13 cellular contexts compared by ENCODE assay signal in genomic region chr3:129888739-129889138, GRCh38. TPM values are rescaled to one million over a fixed set of nuclear protein-coding genes. Genes with fewer than 3 reads are reported as not detected.
DNase-seq lines count a peak whose midpoint lies in the region; ATAC-seq and TF ChIP-seq lines count a peak whose summit lies in the region.
"Had no signal": no experiment of that assay in that cellular context is flagged by ENCODE, and none has a peak within 500 bp of the region (broad histone marks: within the 10 kb centered on the region; RNA-seq: fewer than 3 reads in every experiment).

No MANE protein-coding gene starts in this region.

- ATAC-seq in CD4-positive, alpha-beta T cell (ENCODE audit: poor library complexity) = no peak
- no peak for ATAC-seq in sciatic nerve
- ATAC-seq: activated T-cell treated with anti-CD3 and anti-CD28 coated beads, Interleukin-2, amount 50 U/mL, for 72 hours; effector memory CD8-positive, alpha-beta T cell had no signal

- H3K4me1 Mint-ChIP-seq in CD4-positive, alpha-beta T cell (ENCODE audit: low read depth) = peaks cover 55% of the 10 kb centered on the region
- peaks cover 50% of the 10 kb centered on the region for H3K4me1 Mint-ChIP-seq in nephron

- POLR2A ChIA-PET in CD4-positive, alpha-beta T cell (lab: Charles Lee) = no interaction called here

- H3K4me3 ChIP-seq in breast epithelium (no peak overlapping the region), H7 (ENCODE audit: insufficient read depth, low read depth, low read length) (no peak overlapping the region), adrenal gland (no peak overlapping the region)
- H3K4me3 ChIP-seq: skin epidermis had no signal

- H3K36me3 ChIP-seq in breast epithelium (no peaks in the 10 kb centered on the region), H7 (replicated peaks; ENCODE audit: control insufficient read depth, insufficient read depth, low read length) (0 out of 2 replicates have a peak, but pooled peaks cover 1% of the 10 kb centered on the region), adrenal gland (replicated peaks in 1 of 2) (no peaks in the 10 kb centered on the region)

- CTCF ChIA-PET in CD4-positive, alpha-beta T cell (lab: Charles Lee) = no interaction called here

- no peak overlapping the region for H3K27ac ChIP-seq in CD4-positive, alpha-beta T cell (ENCODE audit: low read depth, low read length)
- H3K27ac ChIP-seq in breast epithelium (peak overlapping the region; percentile 45 to 50), adrenal gland (no peak overlapping the region)

- DNase-seq in CD4-positive, alpha-beta T cell = no peak
- DNase-seq in M059J (ENCODE audit: low read depth) (peak; percentile 99), breast epithelium (ENCODE audit: low spot score in 2 of 2) (no peak), H7 (no peak), NCI-H1092 treated with DMSO at 0.1 percent for 48 hours (lab: John Stamatoyannopoulos, UW) (no peak), adrenal gland (no peak), sciatic nerve (ENCODE audit: low spot score) (no peak)
- DNase-seq: activated T-cell treated with anti-CD3 and anti-CD28 coated beads, Interleukin-2, amount 50 U/mL, for 72 hours; effector memory CD8-positive, alpha-beta T cell; NCI-H524 treated with DMSO at 0.1 percent for 48 hours; stimulated activated naive CD4-positive, alpha-beta T cell had no signal

- intact Hi-C loops in CD4-positive, alpha-beta T cell (cut with DNase I, micrococcal nuclease) = no loop called here
- intact Hi-C loops in breast epithelium (cut with DNase I; ENCODE audit: low total_unique reads) (no loop called here), adrenal gland (cut with DNase I) (no loop called here), sciatic nerve (cut with DNase I) (no loop called here)

- H3K36me3 Mint-ChIP-seq in CD4-positive, alpha-beta T cell (ENCODE audit: low read depth) = peaks cover 6% of the 10 kb centered on the region
- H3K36me3 Mint-ChIP-seq in nephron (ENCODE audit: low read depth) = peaks cover 8% of the 10 kb centered on the region

- no peaks in the 10 kb centered on the region for H3K9me3 Mint-ChIP-seq in CD4-positive, alpha-beta T cell
- no peaks in the 10 kb centered on the region for H3K9me3 Mint-ChIP-seq in nephron
- H3K9me3 Mint-ChIP-seq: activated T-cell treated with anti-CD3 and anti-CD28 coated beads, Interleukin-2, amount 50 U/mL, for 72 hours; effector memory CD8-positive, alpha-beta T cell had no signal

- H3K27me3 Mint-ChIP-seq in CD4-positive, alpha-beta T cell = no peaks in the 10 kb centered on the region
- no peaks in the 10 kb centered on the region for H3K27me3 Mint-ChIP-seq in nephron (ENCODE audit: low read depth)
- H3K27me3 Mint-ChIP-seq: effector memory CD8-positive, alpha-beta T cell had no signal

- TF ChIP-seq CTCF in CD4-positive, alpha-beta T cell (IDR thresholded peaks at IDR 0.05) = no peak
- TF ChIP-seq CTCF in breast epithelium (IDR thresholded peaks at IDR 0.05) (no peak), nephron (IDR thresholded peaks at IDR 0.05; ENCODE audit: unreplicated experiment in 3 of 3) (no peak), adrenal gland (IDR thresholded peaks at IDR 0.05) (no peak)

- WGBS in adrenal gland, 4 donors = 44 to 80% (median 50%) methylated on average over 1 to 4 of the region's 4 CpGs

- no peaks in the 10 kb centered on the region for H3K27me3 ChIP-seq in CD4-positive, alpha-beta T cell (ENCODE audit: control insufficient read depth, insufficient read depth, low read length)
- no peaks in the 10 kb centered on the region for H3K27me3 ChIP-seq in breast epithelium
- H3K27me3 ChIP-seq in H7 (ENCODE audit: control insufficient read depth, insufficient read depth, low read length) = no peaks in the 10 kb centered on the region
- H3K27me3 ChIP-seq in adrenal gland = no peaks in the 10 kb centered on the region

- no peak overlapping the region for H3K27ac Mint-ChIP-seq in CD4-positive, alpha-beta T cell
- H3K27ac Mint-ChIP-seq in nephron = peak overlapping the region in 2 of 3 experiments; percentile 6 to 34
- H3K27ac Mint-ChIP-seq: activated T-cell treated with anti-CD3 and anti-CD28 coated beads, Interleukin-2, amount 50 U/mL, for 72 hours had no signal

- H3K9me3 ChIP-seq in CD4-positive, alpha-beta T cell (ENCODE audit: control insufficient read depth, low read length) = no peaks in the 10 kb centered on the region
- no peaks in the 10 kb centered on the region for H3K9me3 ChIP-seq in breast epithelium
- H3K9me3 ChIP-seq in adrenal gland (replicated peaks in 1 of 3) = no peaks in the 10 kb centered on the region

- TF ChIP-seq POLR2A in breast epithelium (IDR thresholded peaks at IDR 0.05) = no peak
- no peak for TF ChIP-seq POLR2A in adrenal gland (IDR thresholded peaks at IDR 0.05)

- peak overlapping the region; percentile 8 for H3K4me3 Mint-ChIP-seq in CD4-positive, alpha-beta T cell
- peak overlapping the region in 1 of 3 experiments; percentile 55 for H3K4me3 Mint-ChIP-seq in nephron
- H3K4me3 Mint-ChIP-seq: activated T-cell treated with anti-CD3 and anti-CD28 coated beads, Interleukin-2, amount 50 U/mL, for 72 hours; effector memory CD8-positive, alpha-beta T cell had no signal

- peaks cover 0 to 13% of the 10 kb centered on the region in 2 donors for H3K4me1 ChIP-seq in breast epithelium
- H3K4me1 ChIP-seq in adrenal gland (replicated peaks in 1 of 2) = peaks cover 35 to 42% of the 10 kb centered on the region in 2 donors

RNA-seq across cellular contexts. Expression of gene TMCC1, which starts 4.8 kb away (rescaled TPM):
- 10 to 100 TPM; 33.3 to 33.8 TPM for total RNA-seq in CD4-positive, alpha-beta T cell
- total RNA-seq in M059J (2014; rRNA removed; shearing (Covaris generic)) = 6.8 and 10.1 TPM in 2 replicates
- total RNA-seq in breast epithelium (10 to 100 TPM; 29.4 to 48.1 (median 29.8) TPM), adrenal gland (100 to 1,000 TPM in 1 of 8 donors, 10 to 100 TPM in 7; 22.2 to 141 (median 31.0) TPM), sciatic nerve (56.1 TPM)
- 24.5 and 29.9 TPM in 2 replicates for total RNA-seq in H7 (2014; rRNA removed; shearing (Covaris generic))
- 10 to 100 TPM in 2 of 3 donors, 1 to 10 TPM in 1; 6.3 to 15.0 (median 11.6) TPM for polyA plus RNA-seq in adrenal gland

Comparison
In these comparisons a context has a peak if more than half of its experiments do, and no peak if none do; other contexts are left out.
1. H3K27ac ChIP-seq: peak in breast epithelium (2 of 2); none in CD4-positive, alpha-beta T cell (single experiment) and adrenal gland (0 of 5).